Comparison of ENCODE assay signal across 23 cellular contexts in genomic region chr5:8770431-8770830, GRCh38.
"Had no signal": no experiment of that assay in that cellular context is flagged by ENCODE, and none has a peak within 500 bp of the region (broad histone marks: within the 10 kb centered on the region; RNA-seq: fewer than 3 reads in every experiment).

No MANE protein-coding gene starts in this region.

- H3K36me3 ChIP-seq: ascending aorta, ovary, right atrium auricular region, suprapubic skin, tibial nerve had no signal

- H3K4me2 ChIP-seq: hepatocyte had no signal

- H3K9me3 ChIP-seq: ascending aorta, ovary, psoas muscle, right atrium auricular region, suprapubic skin, tibial nerve had no signal

- H3K79me2 ChIP-seq: hepatocyte had no signal

- H3K4me1 ChIP-seq: ascending aorta, foreskin keratinocyte, psoas muscle, right atrium auricular region, suprapubic skin, tibial nerve had no signal

- H3K27me3 ChIP-seq: ascending aorta, foreskin keratinocyte, hepatocyte, ovary, right atrium auricular region, suprapubic skin, tibial nerve had no signal

- ATAC-seq: activated CD4-positive, CD25-positive, alpha-beta regulatory T cell treated with anti-CD3 and anti-CD28 coated beads, Interleukin-2, amount 50 U/mL, for 24 hours; activated CD8-positive, alpha-beta memory T cell treated with anti-CD3 and anti-CD28 coated beads, Interleukin-2, amount 10 ng/mL, durations not matched to agents 7 days and 5 days; foreskin keratinocyte; left ventricle myocardium superior; natural killer cell; psoas muscle; stimulated activated naive CD8-positive, alpha-beta T cell treated with anti-CD3 and anti-CD28 coated beads, Interleukin-15, amount 100 ng/mL, for 72 hours had no signal

- H3K4me3 ChIP-seq: ascending aorta, coronary artery, hepatocyte, ovary, psoas muscle, right atrium auricular region, SK-N-MC, suprapubic skin, tibial nerve had no signal

- H3K27ac ChIP-seq: ascending aorta, coronary artery, foreskin keratinocyte, hepatocyte, ovary, psoas muscle, right atrium auricular region, SK-N-MC, suprapubic skin, tibial nerve had no signal

- H2AFZ ChIP-seq: hepatocyte had no signal

- DNase-seq: activated CD4-positive, alpha-beta memory T cell treated with anti-CD3 and anti-CD28 coated beads, Interleukin-2, amount 10 ng/mL, durations not matched to agents 7 days and 5 days; activated CD4-positive, alpha-beta T cell treated with anti-CD3 and anti-CD28 coated beads, Interleukin-2, amount 10 ng/mL, durations not matched to agents 24 days and 14 days; activated CD8-positive, alpha-beta memory T cell treated with anti-CD3 and anti-CD28 coated beads, Interleukin-2, amount 10 ng/mL, durations not matched to agents 7 days and 5 days; activated effector memory CD4-positive, alpha-beta T cell treated with anti-CD3 and anti-CD28 coated beads, Interleukin-2, amount 50 U/mL, for 16 hours; activated T-cell treated with anti-CD3 and anti-CD28 coated beads for 4 hours; foreskin keratinocyte; left ventricle myocardium superior; mammary epithelial cell; midbrain; natural killer cell; ovary; psoas muscle; stimulated activated CD4-positive, alpha-beta T cell treated with anti-CD3 and anti-CD28 coated beads, Interleukin-12 subunit alpha, Interleukin-12 subunit beta, amount 100 ng/mL, for 4 hours; stimulated activated CD4-positive, alpha-beta T cell treated with anti-CD3 and anti-CD28 coated beads, Interleukin-4, amount 100 ng/mL, for 4 hours; stimulated activated naive CD8-positive, alpha-beta T cell treated with anti-CD3 and anti-CD28 coated beads, Interleukin-15, amount 100 ng/mL, for 72 hours had no signal
